In genomic region chr17:80969674-80970043, GRCh38 we compare ENCODE assay signal across 1 cellular context.
TF ChIP-seq lines count a peak whose summit lies in the region.

No MANE protein-coding gene starts in this region.

TF ChIP-seq in H1, 55 proteins besides CTCF, POLR2A, EP300 and RAD21:
- no peak for TF ChIP-seq RFX5 (IDR thresholded peaks at IDR 0.05; ENCODE audit: borderline replicate concordance, low read depth, low read length)
- no peak for TF ChIP-seq PHF8 (conservative IDR thresholded peaks at IDR 0.05; ENCODE audit: low read depth, low read length)
- no peak for TF ChIP-seq YY1 (IDR thresholded peaks at IDR 0.05; ENCODE audit: low read depth, low read length)
- no peak for TF ChIP-seq RNF2 (IDR thresholded peaks at IDR 0.05; ENCODE audit: borderline replicate concordance, low read depth, low read length, missing control alignments, poor library complexity, severe bottlenecking)
- TF ChIP-seq TAF7 (optimal IDR thresholded peaks at IDR 0.05; ENCODE audit: borderline replicate concordance, low read depth, low read length) = no peak
- no peak for TF ChIP-seq ZNF274 (IDR thresholded peaks at IDR 0.05; ENCODE audit: borderline replicate concordance, extremely low read depth, low read length)
- no peak for TF ChIP-seq SIRT6 (IDR thresholded peaks at IDR 0.05; ENCODE audit: low read length)
- TF ChIP-seq EZH2 (IDR thresholded peaks at IDR 0.05; ENCODE audit: low read depth, low read length, severe bottlenecking) = peak; percentile 29
